ENCODE assay signal across 20 cellular contexts in the genomic region with DNA sequence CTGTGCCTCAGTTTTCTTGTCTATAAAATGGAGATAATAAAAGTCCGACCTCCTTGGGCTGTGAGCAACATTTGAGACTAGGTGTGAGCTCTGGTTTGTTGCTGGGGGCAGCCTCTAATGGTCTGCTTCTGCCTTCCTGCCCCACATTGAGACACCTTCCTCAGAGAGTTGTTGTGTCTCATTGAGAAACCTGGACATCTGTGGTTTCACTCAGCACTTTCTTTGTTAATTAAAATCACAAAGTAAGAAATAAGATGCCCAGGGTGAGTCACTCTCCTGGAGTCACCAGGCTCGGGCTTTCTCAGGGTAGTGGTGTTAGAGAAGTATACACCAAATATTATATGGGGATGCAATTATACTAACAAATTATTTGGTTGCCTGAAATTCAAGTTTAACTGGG.
DNase-seq lines count a peak whose midpoint lies in the region; FAIRE-seq and TF ChIP-seq lines count a peak whose summit lies in the region.
"Had no signal": no experiment of that assay in that cellular context is flagged by ENCODE, and none has a peak within 500 bp of the region (broad histone marks: within the 10 kb centered on the region; RNA-seq: fewer than 3 reads in every experiment).

No MANE protein-coding gene starts in this region.

- no peak overlapping the region for H3K4me3 Mint-ChIP-seq in astrocyte (ENCODE audit: unreplicated experiment)
- H3K4me3 Mint-ChIP-seq: activated naive CD4-positive, alpha-beta T cell treated with anti-CD3 and anti-CD28 coated beads, Interleukin-2, amount 50 U/mL, for 24 hours; central memory CD8-positive, alpha-beta T cell; effector memory CD8-positive, alpha-beta T cell; immature natural killer cell; neural crest cell; stimulated activated naive CD8-positive, alpha-beta T cell treated with anti-CD3 and anti-CD28 coated beads, Interleukin-15, amount 100 ng/mL, for 72 hours had no signal

- H3K36me3 ChIP-seq in astrocyte (ENCODE audit: insufficient read depth, low read length) (no peaks in the 10 kb centered on the region), WERI-Rb-1 (no peaks in the 10 kb centered on the region)
- H3K36me3 ChIP-seq: HAP-1, upper lobe of right lung had no signal

- H3K36me3 Mint-ChIP-seq in astrocyte (ENCODE audit: low read depth, unreplicated experiment), result no peaks in the 10 kb centered on the region
- H3K36me3 Mint-ChIP-seq: activated naive CD4-positive, alpha-beta T cell treated with anti-CD3 and anti-CD28 coated beads, Interleukin-2, amount 50 U/mL, for 24 hours; immature natural killer cell had no signal

- H3K4me1 Mint-ChIP-seq in astrocyte (ENCODE audit: low read depth, unreplicated experiment), result peaks cover 17% of the 10 kb centered on the region
- H3K4me1 Mint-ChIP-seq: activated naive CD4-positive, alpha-beta T cell treated with anti-CD3 and anti-CD28 coated beads, Interleukin-2, amount 50 U/mL, for 24 hours; central memory CD8-positive, alpha-beta T cell; immature natural killer cell; stimulated activated naive CD8-positive, alpha-beta T cell treated with anti-CD3 and anti-CD28 coated beads, Interleukin-15, amount 100 ng/mL, for 72 hours had no signal

- no peak for FAIRE-seq in astrocyte (lab: Jason Lieb, UNC)

- TF ChIP-seq CTCF in astrocyte (IDR thresholded peaks at IDR 0.05; ENCODE audit: insufficient read depth, low read depth, low read length) (no peak), WERI-Rb-1 (IDR thresholded peaks at IDR 0.05; ENCODE audit: low read depth, low read length) (no peak)

- H3K79me2 ChIP-seq in astrocyte (ENCODE audit: insufficient read depth, low read length), result no peaks in the 10 kb centered on the region

- H3K27ac Mint-ChIP-seq in astrocyte (ENCODE audit: unreplicated experiment), result no peak overlapping the region
- H3K27ac Mint-ChIP-seq: activated naive CD4-positive, alpha-beta T cell treated with anti-CD3 and anti-CD28 coated beads, Interleukin-2, amount 50 U/mL, for 24 hours; effector memory CD8-positive, alpha-beta T cell; immature natural killer cell; stimulated activated naive CD8-positive, alpha-beta T cell treated with anti-CD3 and anti-CD28 coated beads, Interleukin-15, amount 100 ng/mL, for 72 hours had no signal

- H3K9me3 ChIP-seq in astrocyte (ENCODE audit: insufficient read depth, low read depth, low read length) (no peaks in the 10 kb centered on the region), WERI-Rb-1 (ENCODE audit: severe bottlenecking) (no peaks in the 10 kb centered on the region)
- H3K9me3 ChIP-seq: HAP-1, upper lobe of right lung had no signal

- H3K27me3 ChIP-seq in astrocyte (ENCODE audit: insufficient read depth, low read length) (peaks cover 3% of the 10 kb centered on the region), WERI-Rb-1 (ENCODE audit: insufficient read depth, low read depth, severe bottlenecking) (no peaks in the 10 kb centered on the region)
- H3K27me3 ChIP-seq: upper lobe of right lung had no signal

- H3K27ac ChIP-seq in astrocyte (ENCODE audit: low read depth, low read length), result no peak overlapping the region
- H3K27ac ChIP-seq in WERI-Rb-1, result no peak overlapping the region
- H3K27ac ChIP-seq: upper lobe of right lung had no signal

- no peaks in the 10 kb centered on the region for H4K20me1 ChIP-seq in astrocyte (ENCODE audit: insufficient read depth, low read length)

- no peak overlapping the region for H3K9ac ChIP-seq in astrocyte (ENCODE audit: low read length)

- H3K4me1 ChIP-seq in astrocyte (ENCODE audit: insufficient read depth, low read length), result peaks cover 20% of the 10 kb centered on the region
- H3K4me1 ChIP-seq: upper lobe of right lung had no signal

- H3K4me2 ChIP-seq in astrocyte (ENCODE audit: low read length), result no peak overlapping the region

- no peaks in the 10 kb centered on the region for H3K27me3 Mint-ChIP-seq in astrocyte (ENCODE audit: low read depth, unreplicated experiment)
- H3K27me3 Mint-ChIP-seq: activated naive CD4-positive, alpha-beta T cell treated with anti-CD3 and anti-CD28 coated beads, Interleukin-2, amount 50 U/mL, for 24 hours; central memory CD8-positive, alpha-beta T cell; effector memory CD8-positive, alpha-beta T cell; stimulated activated naive CD8-positive, alpha-beta T cell treated with anti-CD3 and anti-CD28 coated beads, Interleukin-15, amount 100 ng/mL, for 72 hours had no signal

- H3K4me3 ChIP-seq in astrocyte (ENCODE audit: insufficient read depth, low read depth, low read length) (no peak overlapping the region), WERI-Rb-1 (ENCODE audit: low read depth, low read length) (no peak overlapping the region)
- H3K4me3 ChIP-seq: HAP-1, upper lobe of right lung had no signal

- DNase-seq in AG08395 (ENCODE audit: low spot score) (peak; percentile 46), HPDE6-E6E7 (ENCODE audit: extremely low spot score) (peak; percentile 54), astrocyte (ENCODE audit: low read depth) (peak; percentile 34), glomerular visceral epithelial cell (ENCODE audit: extremely low spot score) (peak; percentile 22), NCI-H2107 (lab: John Stamatoyannopoulos, UW) (no peak), WERI-Rb-1 (no peak), mesenteric fat pad (ENCODE audit: low spot score) (no peak)
- DNase-seq in stimulated activated CD4-positive, alpha-beta T cell treated with anti-CD3 and anti-CD28 coated beads, Interleukin-12 subunit alpha, Interleukin-12 subunit beta, amount 100 ng/mL, for 4 hours, result no peak
- DNase-seq: activated T-cell treated with anti-CD3 and anti-CD28 coated beads, Interleukin-2, amount 50 U/mL, for 1 hour; effector memory CD8-positive, alpha-beta T cell; immature natural killer cell; NCI-H1930; NCI-H510A; stimulated activated CD4-positive, alpha-beta T cell treated with anti-CD3 and anti-CD28 coated beads, Interleukin-15, amount 100 ng/mL, for 24 hours; stimulated activated naive CD8-positive, alpha-beta T cell treated with anti-CD3 and anti-CD28 coated beads, Interleukin-15, amount 100 ng/mL, for 72 hours; upper lobe of right lung had no signal

- H2AFZ ChIP-seq in astrocyte (ENCODE audit: low read depth, low read length), result no peak overlapping the region

- no peaks in the 10 kb centered on the region for H3K9me3 Mint-ChIP-seq in astrocyte (ENCODE audit: unreplicated experiment)
- H3K9me3 Mint-ChIP-seq: activated naive CD4-positive, alpha-beta T cell treated with anti-CD3 and anti-CD28 coated beads, Interleukin-2, amount 50 U/mL, for 24 hours; neural crest cell had no signal

Comparison
In these comparisons a context has a peak if more than half of its experiments do, and no peak if none do; other contexts are left out.
1. DNase-seq: peak in AG08395 (single experiment), HPDE6-E6E7 (single experiment), astrocyte (single experiment) and glomerular visceral epithelial cell (single experiment); none in NCI-H2107 (single experiment), WERI-Rb-1 (single experiment), stimulated activated CD4-positive, alpha-beta T cell treated with anti-CD3 and anti-CD28 coated beads, Interleukin-12 subunit alpha, Interleukin-12 subunit beta, amount 100 ng/mL, for 4 hours (single experiment) and mesenteric fat pad (single experiment).